11 cellular contexts compared by ENCODE assay signal in genomic region chr14:105312973-105313372, GRCh38. TPM values are rescaled to one million over a fixed set of nuclear protein-coding genes. Genes with fewer than 3 reads are reported as not detected.
DNase-seq lines count a peak whose midpoint lies in the region; ATAC-seq and TF ChIP-seq lines count a peak whose summit lies in the region.
"Had no signal": no experiment of that assay in that cellular context is flagged by ENCODE, and none has a peak within 500 bp of the region (broad histone marks: within the 10 kb centered on the region; RNA-seq: fewer than 3 reads in every experiment).

No MANE protein-coding gene starts in this region.

- H3K9me3 ChIP-seq in CD8-positive, alpha-beta memory T cell (ENCODE audit: low read length) = no peaks in the 10 kb centered on the region
- H3K9me3 ChIP-seq in RWPE2 (ENCODE audit: severe bottlenecking) (no peaks in the 10 kb centered on the region), psoas muscle (no peaks in the 10 kb centered on the region)

- TF ChIP-seq CTCF in RWPE2 (IDR thresholded peaks at IDR 0.05; ENCODE audit: poor library complexity, severe bottlenecking) (no peak), glutamatergic neuron (IDR thresholded peaks at IDR 0.05; ENCODE audit: partially characterized antibody, unreplicated experiment) (no peak), psoas muscle (IDR thresholded peaks at IDR 0.05) (no peak)

- CTCF ChIA-PET in CD8-positive, alpha-beta memory T cell (lab: Charles Lee) = no interaction called here

- DNase-seq in CD8-positive, alpha-beta memory T cell = no peak
- DNase-seq in RWPE2 (ENCODE audit: low spot score) = peak; percentile 71
- DNase-seq in glutamatergic neuron = no peak
- no peak for DNase-seq in psoas muscle
- no peak for DNase-seq in retina
- no peak for DNase-seq in sciatic nerve (ENCODE audit: low spot score)
- DNase-seq in HCEC 1CT = no peak
- DNase-seq: activated naive CD8-positive, alpha-beta T cell treated with anti-CD3 and anti-CD28 coated beads, Interleukin-2, amount 10 ng/mL, durations not matched to agents 7 days and 5 days; GF-D8; NCI-H1048 had no signal

- H3K4me1 Mint-ChIP-seq in CD8-positive, alpha-beta memory T cell = peaks cover 9 to 30% (median 25%) of the 10 kb centered on the region in 3 donors
- H3K4me1 Mint-ChIP-seq in glutamatergic neuron (ENCODE audit: low read depth, unreplicated experiment) = peaks cover 15% of the 10 kb centered on the region

- WGBS in psoas muscle, 3 donors = 41 to 65% (median 51%) methylated on average over 11 to 13 of the region's 13 CpGs

- H3K4me1 ChIP-seq in CD8-positive, alpha-beta memory T cell (ENCODE audit: insufficient read depth, low read length) = peaks cover 16% of the 10 kb centered on the region
- H3K4me1 ChIP-seq in RWPE2 (ENCODE audit: insufficient read depth, poor library complexity, severe bottlenecking) (peaks cover 7% of the 10 kb centered on the region), psoas muscle (peaks cover 22% of the 10 kb centered on the region)

- H3K27ac ChIP-seq in CD8-positive, alpha-beta memory T cell (ENCODE audit: low read depth, low read length) = no peak overlapping the region
- H3K27ac ChIP-seq in RWPE2 (ENCODE audit: poor library complexity, severe bottlenecking) (no peak overlapping the region), psoas muscle (peak overlapping the region; percentile 84)

- intact Hi-C loops in psoas muscle (cut with DNase I) (no loop called here), sciatic nerve (cut with DNase I) (no loop called here)

- no peak overlapping the region for H3K4me3 ChIP-seq in CD8-positive, alpha-beta memory T cell (ENCODE audit: low read length)
- H3K4me3 ChIP-seq in RWPE2 (ENCODE audit: severe bottlenecking) (no peak overlapping the region), psoas muscle (no peak overlapping the region)

- peak overlapping the region in 6 of 7 donors; percentile 83 to 93 (median 89) for H3K4me3 Mint-ChIP-seq in CD8-positive, alpha-beta memory T cell
- H3K4me3 Mint-ChIP-seq in glutamatergic neuron (ENCODE audit: unreplicated experiment) = peak overlapping the region; percentile 89

- H3K36me3 Mint-ChIP-seq in CD8-positive, alpha-beta memory T cell = peaks cover 0 to 4% (median 0%) of the 10 kb centered on the region in 3 donors
- no peaks in the 10 kb centered on the region for H3K36me3 Mint-ChIP-seq in glutamatergic neuron (ENCODE audit: unreplicated experiment)
- H3K36me3 Mint-ChIP-seq: activated naive CD8-positive, alpha-beta T cell treated with anti-CD3 and anti-CD28 coated beads, Interleukin-2, amount 10 ng/mL, durations not matched to agents 7 days and 5 days had no signal

- no peaks in the 10 kb centered on the region for H3K27me3 ChIP-seq in CD8-positive, alpha-beta memory T cell (ENCODE audit: insufficient read depth, low read length, poor library complexity, severe bottlenecking)
- H3K27me3 ChIP-seq in RWPE2 (ENCODE audit: insufficient read depth, poor library complexity, severe bottlenecking) = no peaks in the 10 kb centered on the region
- H3K27me3 ChIP-seq in psoas muscle (ENCODE audit: insufficient read depth in 3 of 3, low read length in 2 of 3) = no peaks in the 10 kb centered on the region

- H3K36me3 ChIP-seq in CD8-positive, alpha-beta memory T cell (ENCODE audit: insufficient read depth, low read length) = no peaks in the 10 kb centered on the region
- H3K36me3 ChIP-seq in RWPE2 (ENCODE audit: low read depth) (no peaks in the 10 kb centered on the region), psoas muscle (ENCODE audit: insufficient read depth in 1 of 2, low read depth in 1 of 2) (no peaks in the 10 kb centered on the region)

- no peak for ATAC-seq in RWPE2 (ENCODE audit: low read depth)
- ATAC-seq in psoas muscle = peak in 1 of 4 donors; percentile 7
- ATAC-seq in sciatic nerve = no peak

- POLR2A ChIA-PET in CD8-positive, alpha-beta memory T cell (lab: Charles Lee) = interaction anchor here (2.3 kb wide), 1 partner anchor 12 kb away, joined by 35 read pairs; the partner anchor contains the start of gene BRF1

- H3K27ac Mint-ChIP-seq in CD8-positive, alpha-beta memory T cell = peak overlapping the region in 4 of 8 donors; percentile 85 to 96 (median 92)
- peak overlapping the region; percentile 95 for H3K27ac Mint-ChIP-seq in glutamatergic neuron (ENCODE audit: unreplicated experiment)

- H3K9me3 Mint-ChIP-seq in CD8-positive, alpha-beta memory T cell = no peaks in the 10 kb centered on the region
- peaks cover 5% of the 10 kb centered on the region for H3K9me3 Mint-ChIP-seq in glutamatergic neuron (ENCODE audit: unreplicated experiment)
- H3K9me3 Mint-ChIP-seq: activated naive CD8-positive, alpha-beta T cell treated with anti-CD3 and anti-CD28 coated beads, Interleukin-2, amount 10 ng/mL, durations not matched to agents 7 days and 5 days; stimulated activated naive CD8-positive, alpha-beta T cell treated with anti-CD3 and anti-CD28 coated beads, Interleukin-15, amount 100 ng/mL, for 72 hours had no signal

- no peaks in the 10 kb centered on the region for H3K27me3 Mint-ChIP-seq in CD8-positive, alpha-beta memory T cell
- H3K27me3 Mint-ChIP-seq in glutamatergic neuron (ENCODE audit: unreplicated experiment) = peaks cover 10% of the 10 kb centered on the region
- H3K27me3 Mint-ChIP-seq: stimulated activated naive CD8-positive, alpha-beta T cell treated with anti-CD3 and anti-CD28 coated beads, Interleukin-15, amount 100 ng/mL, for 72 hours had no signal

RNA-seq across cellular contexts. Expression of gene PACS2, which starts 1.6 kb away (rescaled TPM):
- total RNA-seq in CD8-positive, alpha-beta memory T cell = 10 to 100 TPM; 31.0 to 32.9 TPM
- 6.5 TPM for polyA plus RNA-seq in CD8-positive, alpha-beta memory T cell
- total RNA-seq in glutamatergic neuron (ENCODE audit: unreplicated experiment) = 263 TPM
- total RNA-seq in psoas muscle = 10 to 100 TPM; 67.8 to 79.1 (median 75.3) TPM
- 10 to 100 TPM; 57.1 to 83.1 (median 65.1) TPM for polyA plus RNA-seq in psoas muscle
- total RNA-seq in sciatic nerve = 152 TPM

RNA-seq across cellular contexts. Expression of gene BRF1, which starts 12.2 kb away (rescaled TPM):
- 10 to 100 TPM; 29.4 to 31.7 TPM for total RNA-seq in CD8-positive, alpha-beta memory T cell
- 13.0 TPM for polyA plus RNA-seq in CD8-positive, alpha-beta memory T cell
- total RNA-seq in glutamatergic neuron (ENCODE audit: unreplicated experiment) (54.6 TPM), psoas muscle (10 to 100 TPM; 17.1 to 26.2 (median 20.9) TPM), sciatic nerve (48.4 TPM)
- polyA plus RNA-seq in psoas muscle = 10 to 100 TPM; 12.9 to 15.3 (median 13.4) TPM
